Comparison of ENCODE assay signal across 22 cellular contexts in the genomic region with DNA sequence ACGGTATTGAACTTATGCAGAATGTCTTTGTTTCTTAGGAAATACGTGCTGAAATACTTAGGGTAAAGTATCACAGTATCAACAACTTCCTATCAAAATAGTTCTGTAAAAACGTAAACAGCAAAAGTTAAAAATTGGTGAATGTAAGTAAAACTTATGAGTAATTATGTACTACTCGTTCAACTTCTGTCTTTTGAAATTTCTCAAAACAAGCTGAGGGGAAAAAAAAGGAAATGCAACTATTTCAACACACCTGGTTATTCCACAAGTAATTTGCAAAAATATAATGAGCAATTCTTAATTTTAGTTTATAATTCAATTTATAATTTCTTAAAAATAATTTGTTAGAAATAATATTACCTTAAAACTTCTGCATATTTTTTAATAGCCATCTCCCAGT.
"Had no signal": no experiment of that assay in that cellular context is flagged by ENCODE, and none has a peak within 500 bp of the region (broad histone marks: within the 10 kb centered on the region; RNA-seq: fewer than 3 reads in every experiment).

No MANE protein-coding gene starts in this region.

- H3K27me3 ChIP-seq: esophagus squamous epithelium, right lobe of liver, tibial artery, upper lobe of left lung, uterus had no signal

- H3K9me3 Mint-ChIP-seq: dendritic cell treated with granulocyte-macrophage colony-stimulating factor and Interleukin-4, amounts not matched to agents 40 ng/mL and 50 ng/mL, for 4 days; effector memory CD8-positive, alpha-beta T cell; immature natural killer cell; memory B cell; nephron; stimulated activated memory B cell treated with anti-CD40 and anti-IgM and Interleukin-4, amounts not matched to agents 10 μg/mL and 1 μg/mL and 100 μg/mL, for 72 hours; stimulated activated naive CD8-positive, alpha-beta T cell treated with anti-CD3 and anti-CD28 coated beads, Interleukin-15, Interleukin-2, amounts not matched to agents 100 ng/mL and 50 ng/mL, for 24 hours had no signal

- H3K27ac Mint-ChIP-seq: memory B cell; nephron; stimulated activated memory B cell treated with anti-CD40 and anti-IgM and Interleukin-4, amounts not matched to agents 10 μg/mL and 1 μg/mL and 100 μg/mL, for 72 hours; stimulated activated naive CD8-positive, alpha-beta T cell treated with anti-CD3 and anti-CD28 coated beads, Interleukin-15, Interleukin-2, amounts not matched to agents 100 ng/mL and 50 ng/mL, for 24 hours had no signal

- ATAC-seq: effector memory CD8-positive, alpha-beta T cell; left cardiac atrium; lower lobe of right lung; psoas muscle; right lobe of liver; stimulated activated memory B cell treated with anti-CD40 and anti-IgM and Interleukin-4, amounts not matched to agents 10 μg/mL and 1 μg/mL and 100 μg/mL, for 72 hours had no signal

- H3K4me3 ChIP-seq: esophagus squamous epithelium, left ventricle myocardium inferior, lower lobe of right lung, psoas muscle, right lobe of liver, tibial artery, upper lobe of left lung, uterus had no signal

- H3K27me3 Mint-ChIP-seq: dendritic cell treated with granulocyte-macrophage colony-stimulating factor and Interleukin-4, amounts not matched to agents 40 ng/mL and 50 ng/mL, for 4 days; effector memory CD8-positive, alpha-beta T cell; memory B cell; stimulated activated memory B cell treated with anti-CD40 and anti-IgM and Interleukin-4, amounts not matched to agents 10 μg/mL and 1 μg/mL and 100 μg/mL, for 72 hours; stimulated activated naive CD8-positive, alpha-beta T cell treated with anti-CD3 and anti-CD28 coated beads, Interleukin-15, Interleukin-2, amounts not matched to agents 100 ng/mL and 50 ng/mL, for 24 hours had no signal

- FAIRE-seq: keratinocyte had no signal

- H3K4me1 Mint-ChIP-seq: stimulated activated memory B cell treated with anti-CD40 and anti-IgM and Interleukin-4, amounts not matched to agents 10 μg/mL and 1 μg/mL and 100 μg/mL, for 72 hours had no signal

- H3K27ac ChIP-seq: esophagus squamous epithelium, left ventricle myocardium inferior, lower lobe of right lung, psoas muscle, right lobe of liver, tibial artery, upper lobe of left lung, uterus had no signal

- H3K4me3 Mint-ChIP-seq: dendritic cell treated with granulocyte-macrophage colony-stimulating factor and Interleukin-4, amounts not matched to agents 40 ng/mL and 50 ng/mL, for 4 days; effector memory CD8-positive, alpha-beta T cell; immature natural killer cell; memory B cell; nephron; stimulated activated memory B cell treated with anti-CD40 and anti-IgM and Interleukin-4, amounts not matched to agents 10 μg/mL and 1 μg/mL and 100 μg/mL, for 72 hours; stimulated activated naive CD8-positive, alpha-beta T cell treated with anti-CD3 and anti-CD28 coated beads, Interleukin-15, Interleukin-2, amounts not matched to agents 100 ng/mL and 50 ng/mL, for 24 hours had no signal

- DNase-seq: effector memory CD8-positive, alpha-beta T cell; esophagus squamous epithelium; foreskin fibroblast; immature natural killer cell; left cardiac atrium; left ventricle myocardium inferior; lower lobe of right lung; midbrain; psoas muscle; retina; right lobe of liver; stimulated activated CD4-positive, alpha-beta T cell treated with anti-CD3 and anti-CD28 coated beads, Interleukin-4, amount 100 ng/mL, for 1 hour; stimulated activated CD8-positive, alpha-beta memory T cell treated with anti-CD3 and anti-CD28 coated beads, Interleukin-4, amount 100 ng/mL, for 48 hours; tibial artery; upper lobe of left lung; uterus had no signal

- H3K36me3 ChIP-seq: uterus had no signal

- H3K4me1 ChIP-seq: esophagus squamous epithelium, lower lobe of right lung, right lobe of liver, tibial artery, upper lobe of left lung, uterus had no signal
